In the genomic region with DNA sequence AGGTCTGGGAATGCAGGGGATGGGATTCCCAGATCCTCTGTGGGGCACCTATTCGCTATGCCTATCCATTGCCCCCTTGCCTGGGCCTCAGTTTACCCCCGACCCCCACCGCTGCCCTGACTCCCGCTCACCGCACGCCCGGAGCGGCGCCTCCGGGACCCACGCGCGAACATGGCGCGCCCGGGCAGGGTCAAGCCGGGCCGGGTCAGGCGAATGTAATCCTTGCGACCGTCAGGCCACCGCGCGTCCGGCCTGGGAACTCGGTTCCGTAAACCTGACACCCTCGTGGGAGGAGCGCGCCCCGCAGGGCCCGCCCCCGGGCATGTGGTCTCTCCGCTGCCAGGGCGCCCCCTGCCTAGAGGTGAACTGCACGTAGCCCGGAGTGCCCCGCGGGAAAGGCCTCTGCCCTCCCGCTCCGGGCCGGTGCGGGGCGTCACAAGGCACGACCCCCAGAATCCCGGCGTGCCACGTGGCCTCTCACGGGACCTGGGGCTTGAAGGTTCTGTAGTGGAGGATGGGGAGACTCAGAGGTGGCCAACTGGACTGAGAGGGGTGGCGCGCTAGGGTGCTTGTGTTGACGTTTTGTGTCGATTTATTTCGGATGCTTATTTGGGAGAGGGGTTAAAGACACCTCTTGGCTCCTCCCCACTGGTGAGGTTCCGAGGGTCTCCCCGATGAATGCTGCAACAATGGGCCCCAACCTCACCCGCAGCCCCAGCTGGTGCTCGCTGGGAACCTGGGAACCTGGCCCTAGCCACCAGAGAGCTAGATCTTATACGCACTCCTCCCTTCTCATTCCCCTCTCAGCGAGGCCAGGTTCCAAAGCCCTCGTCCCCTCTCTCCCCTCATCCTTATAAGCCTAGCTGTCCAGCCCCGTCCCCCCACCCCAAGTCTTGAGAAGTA, we compare ENCODE assay signal across 1 cellular context.
TF ChIP-seq lines count a peak whose summit lies in the region.

A gene with protein sequence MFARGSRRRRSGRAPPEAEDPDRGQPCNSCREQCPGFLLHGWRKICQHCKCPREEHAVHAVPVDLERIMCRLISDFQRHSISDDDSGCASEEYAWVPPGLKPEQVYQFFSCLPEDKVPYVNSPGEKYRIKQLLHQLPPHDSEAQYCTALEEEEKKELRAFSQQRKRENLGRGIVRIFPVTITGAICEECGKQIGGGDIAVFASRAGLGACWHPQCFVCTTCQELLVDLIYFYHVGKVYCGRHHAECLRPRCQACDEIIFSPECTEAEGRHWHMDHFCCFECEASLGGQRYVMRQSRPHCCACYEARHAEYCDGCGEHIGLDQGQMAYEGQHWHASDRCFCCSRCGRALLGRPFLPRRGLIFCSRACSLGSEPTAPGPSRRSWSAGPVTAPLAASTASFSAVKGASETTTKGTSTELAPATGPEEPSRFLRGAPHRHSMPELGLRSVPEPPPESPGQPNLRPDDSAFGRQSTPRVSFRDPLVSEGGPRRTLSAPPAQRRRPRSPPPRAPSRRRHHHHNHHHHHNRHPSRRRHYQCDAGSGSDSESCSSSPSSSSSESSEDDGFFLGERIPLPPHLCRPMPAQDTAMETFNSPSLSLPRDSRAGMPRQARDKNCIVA (minus strand): TSS at position 249 of the 903 bp plus-strand sequence. CDS start 76 bp downstream, at position 173.

TF ChIP-seq in WTC11, 78 proteins besides CTCF, POLR2A, EP300 and RAD21 (continued from another document):
- TF ChIP-seq, protein P1, sequence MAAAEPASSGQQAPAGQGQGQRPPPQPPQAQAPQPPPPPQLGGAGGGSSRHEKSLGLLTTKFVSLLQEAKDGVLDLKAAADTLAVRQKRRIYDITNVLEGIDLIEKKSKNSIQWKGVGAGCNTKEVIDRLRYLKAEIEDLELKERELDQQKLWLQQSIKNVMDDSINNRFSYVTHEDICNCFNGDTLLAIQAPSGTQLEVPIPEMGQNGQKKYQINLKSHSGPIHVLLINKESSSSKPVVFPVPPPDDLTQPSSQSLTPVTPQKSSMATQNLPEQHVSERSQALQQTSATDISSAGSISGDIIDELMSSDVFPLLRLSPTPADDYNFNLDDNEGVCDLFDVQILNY (CRISPR knock-in tag; IDR thresholded peaks at IDR 0.05): peak; percentile 63; the same call in 1 of the 2 replicates
